8 cellular contexts compared by ENCODE assay signal in the genomic region with DNA sequence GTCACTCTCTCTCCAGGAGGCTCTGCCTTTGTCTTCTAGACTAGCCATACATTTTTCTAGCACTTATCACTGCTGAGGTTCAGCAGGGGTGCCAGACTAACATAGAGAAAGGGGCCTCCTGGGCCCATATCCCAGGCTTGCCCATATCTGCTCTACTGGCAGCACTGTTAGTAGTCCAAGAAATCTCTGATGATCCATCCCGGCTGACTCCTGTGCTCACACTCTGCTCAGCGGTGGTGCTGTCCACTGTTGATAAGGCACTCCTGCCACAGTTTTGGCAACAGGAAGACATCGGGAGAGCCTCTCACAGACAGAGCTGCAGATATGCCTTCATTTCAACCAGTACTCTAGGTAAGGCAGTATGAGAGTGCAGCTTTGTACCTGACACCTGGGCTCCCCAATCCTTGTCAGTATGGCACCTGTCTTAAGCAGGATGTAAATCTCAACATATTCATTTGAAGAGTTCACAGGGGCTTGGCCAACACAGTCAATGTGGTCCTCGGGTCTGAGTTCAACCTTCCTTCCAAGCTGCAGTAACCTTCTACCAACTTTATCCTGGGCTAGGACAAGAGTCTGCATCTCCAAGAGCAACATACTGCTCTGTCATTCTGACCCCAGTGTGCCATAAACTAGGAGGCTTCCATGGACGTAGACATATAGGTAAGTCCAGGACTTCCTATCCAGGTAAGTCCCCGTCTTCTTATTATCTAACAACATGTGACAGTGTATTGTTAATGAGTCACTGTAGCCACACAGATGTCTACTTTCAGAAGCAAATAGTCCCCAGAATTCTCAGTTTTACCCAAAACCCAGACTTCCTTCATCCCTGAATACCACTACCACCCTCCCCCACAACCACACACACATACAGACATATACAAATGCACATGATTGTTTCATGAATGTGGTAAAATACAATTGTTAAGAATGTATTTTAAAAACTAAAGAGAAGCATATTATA. TPM values are rescaled to one million over a fixed set of nuclear protein-coding genes. Genes with fewer than 3 reads are reported as not detected.
DNase-seq lines count a peak whose midpoint lies in the region; ATAC-seq and TF ChIP-seq lines count a peak whose summit lies in the region.

No MANE protein-coding gene starts in this region.

- H3K4me3 ChIP-seq in GM12865 (ENCODE audit: low read depth, low read length), result no peak overlapping the region

- peaks cover 4% of the 10 kb centered on the region for H3K36me3 Mint-ChIP-seq in IgD-negative memory B cell

- DNase-seq in GM12865 (ENCODE audit: low read depth) (peak; percentile 42), foreskin keratinocyte (no peak), DMS153 treated with DMSO at 0.1 percent for 48 hours (lab: John Stamatoyannopoulos, UW; ENCODE audit: unreplicated experiment) (no peak), SIG-M5 treated with dmso at 0.1 percent for 504 hours (lab: John Stamatoyannopoulos, UW; ENCODE audit: unreplicated experiment) (no peak), 8988T (no peak), glomerular visceral epithelial cell (ENCODE audit: extremely low spot score) (no peak)

- no peaks in the 10 kb centered on the region for H3K27me3 Mint-ChIP-seq in IgD-negative memory B cell

- peak overlapping the region in 3 of 4 donors; percentile 3 to 74 (median 19) for H3K4me3 Mint-ChIP-seq in IgD-negative memory B cell

- no peaks in the 10 kb centered on the region for H3K27me3 ChIP-seq in foreskin keratinocyte

- peaks cover 55 to 66% (median 60%) of the 10 kb centered on the region in 3 donors for H3K4me1 Mint-ChIP-seq in IgD-negative memory B cell

- H3K9me3 Mint-ChIP-seq in IgD-negative memory B cell, result no peaks in the 10 kb centered on the region

- TF ChIP-seq CTCF in GM12865 (IDR thresholded peaks at IDR 0.05; ENCODE audit: insufficient read depth, low read depth, low read length, missing control alignments) (no peak), foreskin keratinocyte (conservative IDR thresholded peaks at IDR 0.05) (no peak)

- peaks cover 47% of the 10 kb centered on the region for H3K4me1 ChIP-seq in foreskin keratinocyte

- H3K27ac ChIP-seq in foreskin keratinocyte, result no peak overlapping the region

- H3K27ac Mint-ChIP-seq in IgD-negative memory B cell, result peak overlapping the region; percentile 32 to 92 (median 45)

- ATAC-seq in GM21529 (IDR thresholded peaks at IDR 0.05; ENCODE audit: unreplicated experiment) (peak; percentile 84), foreskin keratinocyte (peak; percentile 31)

RNA-seq across cellular contexts. Expression of a gene that starts 16.2 kb away (rescaled TPM):
- 17.9 TPM for polyA plus RNA-seq in IgD-negative memory B cell
- total RNA-seq in foreskin keratinocyte, result 32.3 and 40.6 TPM in 2 replicates
- polyA plus RNA-seq in foreskin keratinocyte, result 6.3 and 6.7 TPM in 2 replicates
